In the genomic region with DNA sequence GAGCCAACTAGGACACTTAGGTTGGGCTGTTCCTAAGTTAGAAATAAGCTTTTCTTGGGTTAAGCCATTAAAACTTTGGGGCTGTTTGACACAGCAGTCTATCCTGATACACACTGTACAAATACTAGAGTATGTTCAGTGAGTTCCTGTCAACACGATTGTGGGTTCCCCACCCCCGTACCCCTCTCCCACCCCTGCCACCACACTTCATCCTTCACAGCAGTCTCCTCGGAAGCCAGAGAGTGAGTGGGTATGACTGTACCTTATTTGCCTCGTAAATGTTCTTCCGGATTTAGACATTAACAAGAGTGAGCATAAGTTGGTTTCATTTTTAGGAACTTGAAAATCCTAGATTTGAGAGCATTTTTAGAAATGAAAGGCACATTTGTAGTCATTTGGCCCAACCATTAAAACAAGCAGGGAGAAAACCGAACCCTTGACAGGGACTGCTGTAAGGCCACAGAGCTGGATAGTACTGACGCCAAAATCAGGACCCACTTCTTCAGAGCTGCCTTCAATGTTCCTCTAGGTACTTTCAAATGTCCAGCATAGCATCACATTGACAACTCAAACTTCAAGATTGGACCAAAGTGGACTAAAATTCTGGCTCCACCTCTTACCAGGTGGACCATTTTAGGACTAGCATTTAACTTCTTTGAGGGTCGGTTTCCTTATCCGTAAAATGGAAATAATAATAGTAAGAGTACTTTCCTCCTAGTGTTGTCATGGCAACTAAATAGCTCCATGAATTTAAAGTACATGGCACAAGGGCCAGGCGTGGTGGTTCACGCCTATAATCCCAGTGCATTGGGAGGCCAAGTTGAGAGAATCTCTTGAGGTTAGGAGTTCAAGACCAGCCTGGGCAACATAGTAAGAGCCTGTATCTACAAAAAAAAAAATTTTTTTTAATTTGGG, we compare ENCODE assay signal across 8 cellular contexts.
A peak's percentile ranks its signal among the peaks of the same experiment; 100 is the strongest.
DNase-seq lines count a peak whose midpoint lies in the region; ATAC-seq and TF ChIP-seq lines count a peak whose summit lies in the region.

No MANE protein-coding gene starts in this region.

- peak; percentile 88 for ATAC-seq in GM21526 (IDR thresholded peaks at IDR 0.05; ENCODE audit: low FRiP score, unreplicated experiment)

- H3K27me3 ChIP-seq in H9 (ENCODE audit: insufficient read depth, low read length), result no peaks in the 10 kb centered on the region

- H4K20me1 ChIP-seq in H9 (ENCODE audit: control insufficient read depth, insufficient read depth, insufficient read length), result no peaks in the 10 kb centered on the region

- H4K8ac ChIP-seq in H9 (replicated peaks; ENCODE audit: insufficient read length, low read depth, low read length), result no peak overlapping the region

- no peaks in the 10 kb centered on the region for H3K79me2 ChIP-seq in H9 (ENCODE audit: insufficient read depth, low read length)

- DNase-seq in EH (ENCODE audit: low read depth), result peak; percentile 60
- peak; percentile 15 for DNase-seq in LoVo (ENCODE audit: low spot score)
- DNase-seq in activated gamma-delta T cell treated with anti-CD3 and anti-CD28 coated beads, Interleukin-2, amount 50 U/mL, for 16 hours (ENCODE audit: low read depth), result peak; percentile 17
- peak; percentile 35 for DNase-seq in stimulated activated CD4-positive, alpha-beta T cell treated with anti-CD3 and anti-CD28 coated beads, Interleukin-4, amount 100 ng/mL, for 1 hour
- DNase-seq in cerebellar nuclear complex (lab: John Stamatoyannopoulos, UW), result no peak
- no peak for DNase-seq in inferior parietal cortex (ENCODE audit: extremely low spot score)
- no peak for DNase-seq in H9

- H3K4ac ChIP-seq in H9 (ENCODE audit: low read depth, low read length), result no peak overlapping the region

- H3K4me2 ChIP-seq in H9 (ENCODE audit: insufficient read depth, insufficient read length, low read length), result no peak overlapping the region

- no peak overlapping the region for H2AK5ac ChIP-seq in H9 (ENCODE audit: insufficient read length, low read length)

- H3K4me1 ChIP-seq in H9 (ENCODE audit: insufficient read depth, low read length), result peaks cover 4% of the 10 kb centered on the region; the same call in 1 of the 2 replicates

- no peak overlapping the region; a peak in 1 of 5 replicates for H3K4me3 Mint-ChIP-seq in H9

- H3K4me1 Mint-ChIP-seq in H9, result peaks cover 30 to 36% of the 10 kb centered on the region in 2 experiments

- no peak overlapping the region for H4K91ac ChIP-seq in H9 (ENCODE audit: insufficient read length, low read depth, low read length)

- H2BK15ac ChIP-seq in H9 (ENCODE audit: low read depth, low read length), result no peak overlapping the region

- no CpG with 5 or more reads among the region's 11 CpGs for WGBS in H9 (ENCODE audit: extremely low coverage, insufficient read length, low lambda C conversion rate)

- H3K9me3 Mint-ChIP-seq in H9, result peaks cover 0 to 2% of the 10 kb centered on the region in 2 experiments; a peak in 2 of 5 replicates

- no peak overlapping the region for H3K27ac Mint-ChIP-seq in H9

- no peak overlapping the region for H3K9ac ChIP-seq in H9 (ENCODE audit: extremely low read depth, insufficient read length, low read length)

- no peaks in the 10 kb centered on the region for H3K9me3 ChIP-seq in H9 (ENCODE audit: control insufficient read depth, low read depth, low read length)

- no peak overlapping the region for H3K23ac ChIP-seq in H9 (ENCODE audit: insufficient read length, low read depth, low read length)

- H3K27ac ChIP-seq in H9 (ENCODE audit: insufficient read length, low read depth, low read length), result no peak overlapping the region

- TF ChIP-seq CTCF in H9 (conservative IDR thresholded peaks at IDR 0.05), result no peak

- H3K27me3 Mint-ChIP-seq in H9 (ENCODE audit: low read depth), result peaks cover 11% of the 10 kb centered on the region

- no peaks in the 10 kb centered on the region for H3K79me1 ChIP-seq in H9 (ENCODE audit: insufficient read depth, low read depth, low read length, poor library complexity, severe bottlenecking)

- no peaks in the 10 kb centered on the region for H3K23me2 ChIP-seq in H9 (ENCODE audit: insufficient read length, low read depth, low read length, poor library complexity, severe bottlenecking)

- no peak overlapping the region for H2BK5ac ChIP-seq in H9 (ENCODE audit: insufficient read length, low read length)

- no peak overlapping the region for H2AFZ ChIP-seq in H9 (ENCODE audit: low read length)

- H3K14ac ChIP-seq in H9 (ENCODE audit: insufficient read depth, low read length), result no peak overlapping the region

- H3K18ac ChIP-seq in H9 (ENCODE audit: insufficient read length, low read depth, low read length), result no peak overlapping the region

- no peak overlapping the region for H3T11ph ChIP-seq in H9 (ENCODE audit: low read length)

- no peak overlapping the region for H4K5ac ChIP-seq in H9 (ENCODE audit: insufficient read length, low read depth, low read length)

- H3K36me3 Mint-ChIP-seq in H9 (ENCODE audit: insufficient read depth in 1 of 3, low read depth in 3 of 3), result no peaks in the 10 kb centered on the region

- no peak overlapping the region for H2BK120ac ChIP-seq in H9 (ENCODE audit: low read depth, low read length, poor library complexity, severe bottlenecking)

- H2BK12ac ChIP-seq in H9 (ENCODE audit: insufficient read length, low read depth, low read length), result no peak overlapping the region

- no peak overlapping the region for H3K56ac ChIP-seq in H9 (ENCODE audit: insufficient read length, low read depth, low read length)

- no peak overlapping the region for H2BK20ac ChIP-seq in H9 (ENCODE audit: low read depth, low read length, poor library complexity, severe bottlenecking)

Comparison
In these comparisons a context has a peak if more than half of its experiments do, and no peak if none do; other contexts are left out.
1. DNase-seq: peak in EH (single experiment), LoVo (single experiment), activated gamma-delta T cell treated with anti-CD3 and anti-CD28 coated beads, Interleukin-2, amount 50 U/mL, for 16 hours (single experiment) and stimulated activated CD4-positive, alpha-beta T cell treated with anti-CD3 and anti-CD28 coated beads, Interleukin-4, amount 100 ng/mL, for 1 hour (single experiment); none in cerebellar nuclear complex (0 of 2), inferior parietal cortex (single experiment) and H9 (single experiment).